ENCODE assay signal across 1 cellular context in the genomic region with DNA sequence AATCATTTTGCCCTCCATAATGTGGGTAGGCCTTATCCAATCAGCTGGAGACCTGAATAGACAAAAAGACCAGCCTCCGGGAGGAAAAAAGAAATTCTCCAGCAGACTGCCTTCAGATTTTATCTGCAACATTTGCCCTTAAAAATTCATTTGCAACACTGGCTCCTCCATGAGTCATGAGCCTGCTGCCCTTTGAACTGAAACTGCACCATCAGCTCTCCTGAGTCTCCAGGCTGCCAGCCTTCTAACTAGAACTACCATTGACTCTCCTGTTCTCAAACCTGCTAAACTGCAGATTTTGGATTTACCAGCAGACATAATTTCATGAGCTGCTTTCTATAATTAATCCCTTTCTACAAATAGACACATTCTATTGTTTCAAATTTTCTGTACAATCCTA.
TF ChIP-seq lines count a peak whose summit lies in the region.

No MANE protein-coding gene starts in this region.

TF ChIP-seq in HepG2, 621 proteins besides CTCF, POLR2A, EP300 and RAD21 (continued from another document):
- TF ChIP-seq, protein P1, sequence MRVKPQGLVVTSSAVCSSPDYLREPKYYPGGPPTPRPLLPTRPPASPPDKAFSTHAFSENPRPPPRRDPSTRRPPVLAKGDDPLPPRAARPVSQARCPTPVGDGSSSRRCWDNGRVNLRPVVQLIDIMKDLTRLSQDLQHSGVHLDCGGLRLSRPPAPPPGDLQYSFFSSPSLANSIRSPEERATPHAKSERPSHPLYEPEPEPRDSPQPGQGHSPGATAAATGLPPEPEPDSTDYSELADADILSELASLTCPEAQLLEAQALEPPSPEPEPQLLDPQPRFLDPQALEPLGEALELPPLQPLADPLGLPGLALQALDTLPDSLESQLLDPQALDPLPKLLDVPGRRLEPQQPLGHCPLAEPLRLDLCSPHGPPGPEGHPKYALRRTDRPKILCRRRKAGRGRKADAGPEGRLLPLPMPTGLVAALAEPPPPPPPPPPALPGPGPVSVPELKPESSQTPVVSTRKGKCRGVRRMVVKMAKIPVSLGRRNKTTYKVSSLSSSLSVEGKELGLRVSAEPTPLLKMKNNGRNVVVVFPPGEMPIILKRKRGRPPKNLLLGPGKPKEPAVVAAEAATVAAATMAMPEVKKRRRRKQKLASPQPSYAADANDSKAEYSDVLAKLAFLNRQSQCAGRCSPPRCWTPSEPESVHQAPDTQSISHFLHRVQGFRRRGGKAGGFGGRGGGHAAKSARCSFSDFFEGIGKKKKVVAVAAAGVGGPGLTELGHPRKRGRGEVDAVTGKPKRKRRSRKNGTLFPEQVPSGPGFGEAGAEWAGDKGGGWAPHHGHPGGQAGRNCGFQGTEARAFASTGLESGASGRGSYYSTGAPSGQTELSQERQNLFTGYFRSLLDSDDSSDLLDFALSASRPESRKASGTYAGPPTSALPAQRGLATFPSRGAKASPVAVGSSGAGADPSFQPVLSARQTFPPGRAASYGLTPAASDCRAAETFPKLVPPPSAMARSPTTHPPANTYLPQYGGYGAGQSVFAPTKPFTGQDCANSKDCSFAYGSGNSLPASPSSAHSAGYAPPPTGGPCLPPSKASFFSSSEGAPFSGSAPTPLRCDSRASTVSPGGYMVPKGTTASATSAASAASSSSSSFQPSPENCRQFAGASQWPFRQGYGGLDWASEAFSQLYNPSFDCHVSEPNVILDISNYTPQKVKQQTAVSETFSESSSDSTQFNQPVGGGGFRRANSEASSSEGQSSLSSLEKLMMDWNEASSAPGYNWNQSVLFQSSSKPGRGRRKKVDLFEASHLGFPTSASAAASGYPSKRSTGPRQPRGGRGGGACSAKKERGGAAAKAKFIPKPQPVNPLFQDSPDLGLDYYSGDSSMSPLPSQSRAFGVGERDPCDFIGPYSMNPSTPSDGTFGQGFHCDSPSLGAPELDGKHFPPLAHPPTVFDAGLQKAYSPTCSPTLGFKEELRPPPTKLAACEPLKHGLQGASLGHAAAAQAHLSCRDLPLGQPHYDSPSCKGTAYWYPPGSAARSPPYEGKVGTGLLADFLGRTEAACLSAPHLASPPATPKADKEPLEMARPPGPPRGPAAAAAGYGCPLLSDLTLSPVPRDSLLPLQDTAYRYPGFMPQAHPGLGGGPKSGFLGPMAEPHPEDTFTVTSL (CRISPR knock-in tag; IDR thresholded peaks at IDR 0.05; ENCODE audit: borderline replicate concordance), result peak; percentile 27; the same call in 1 of the 2 replicates
- peak; percentile 48 for TF ChIP-seq HNF4A (CRISPR knock-in tag; IDR thresholded peaks at IDR 0.05)
- peak; percentile 89 for TF ChIP-seq ZNF644 (CRISPR knock-in tag; IDR thresholded peaks at IDR 0.05; ENCODE audit: low read depth)
- 0 out of 2 replicates have a peak, but pooled peaks have one; percentile 21 for TF ChIP-seq EHMT2 (IDR thresholded peaks at IDR 0.05; ENCODE audit: borderline replicate concordance, low read depth, low read length)
- TF ChIP-seq, protein P2, sequence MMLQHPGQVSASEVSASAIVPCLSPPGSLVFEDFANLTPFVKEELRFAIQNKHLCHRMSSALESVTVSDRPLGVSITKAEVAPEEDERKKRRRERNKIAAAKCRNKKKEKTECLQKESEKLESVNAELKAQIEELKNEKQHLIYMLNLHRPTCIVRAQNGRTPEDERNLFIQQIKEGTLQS (CRISPR knock-in tag; IDR thresholded peaks at IDR 0.05), result peak; percentile 27; the same call in 1 of the 2 replicates
- peak; percentile 34; the same call in 1 of the 2 replicates for TF ChIP-seq NR2C2 (CRISPR knock-in tag; IDR thresholded peaks at IDR 0.05; ENCODE audit: borderline replicate concordance)
- no peak for TF ChIP-seq ZFY (CRISPR knock-in tag; IDR thresholded peaks at IDR 0.05)
- TF ChIP-seq, protein P3, sequence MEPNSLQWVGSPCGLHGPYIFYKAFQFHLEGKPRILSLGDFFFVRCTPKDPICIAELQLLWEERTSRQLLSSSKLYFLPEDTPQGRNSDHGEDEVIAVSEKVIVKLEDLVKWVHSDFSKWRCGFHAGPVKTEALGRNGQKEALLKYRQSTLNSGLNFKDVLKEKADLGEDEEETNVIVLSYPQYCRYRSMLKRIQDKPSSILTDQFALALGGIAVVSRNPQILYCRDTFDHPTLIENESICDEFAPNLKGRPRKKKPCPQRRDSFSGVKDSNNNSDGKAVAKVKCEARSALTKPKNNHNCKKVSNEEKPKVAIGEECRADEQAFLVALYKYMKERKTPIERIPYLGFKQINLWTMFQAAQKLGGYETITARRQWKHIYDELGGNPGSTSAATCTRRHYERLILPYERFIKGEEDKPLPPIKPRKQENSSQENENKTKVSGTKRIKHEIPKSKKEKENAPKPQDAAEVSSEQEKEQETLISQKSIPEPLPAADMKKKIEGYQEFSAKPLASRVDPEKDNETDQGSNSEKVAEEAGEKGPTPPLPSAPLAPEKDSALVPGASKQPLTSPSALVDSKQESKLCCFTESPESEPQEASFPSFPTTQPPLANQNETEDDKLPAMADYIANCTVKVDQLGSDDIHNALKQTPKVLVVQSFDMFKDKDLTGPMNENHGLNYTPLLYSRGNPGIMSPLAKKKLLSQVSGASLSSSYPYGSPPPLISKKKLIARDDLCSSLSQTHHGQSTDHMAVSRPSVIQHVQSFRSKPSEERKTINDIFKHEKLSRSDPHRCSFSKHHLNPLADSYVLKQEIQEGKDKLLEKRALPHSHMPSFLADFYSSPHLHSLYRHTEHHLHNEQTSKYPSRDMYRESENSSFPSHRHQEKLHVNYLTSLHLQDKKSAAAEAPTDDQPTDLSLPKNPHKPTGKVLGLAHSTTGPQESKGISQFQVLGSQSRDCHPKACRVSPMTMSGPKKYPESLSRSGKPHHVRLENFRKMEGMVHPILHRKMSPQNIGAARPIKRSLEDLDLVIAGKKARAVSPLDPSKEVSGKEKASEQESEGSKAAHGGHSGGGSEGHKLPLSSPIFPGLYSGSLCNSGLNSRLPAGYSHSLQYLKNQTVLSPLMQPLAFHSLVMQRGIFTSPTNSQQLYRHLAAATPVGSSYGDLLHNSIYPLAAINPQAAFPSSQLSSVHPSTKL (CRISPR knock-in tag; IDR thresholded peaks at IDR 0.05), result 0 out of 2 replicates have a peak, but pooled peaks have one; percentile 27
- no peak for TF ChIP-seq ATAD3A (CRISPR knock-in tag; IDR thresholded peaks at IDR 0.05)
- TF ChIP-seq ZNF17 (CRISPR knock-in tag; IDR thresholded peaks at IDR 0.05), result peak; percentile 90
- TF ChIP-seq MAFF (IDR thresholded peaks at IDR 0.05; ENCODE audit: low read depth, low read length), result peak; percentile 82
- TF ChIP-seq FOSL1 (CRISPR knock-in tag; IDR thresholded peaks at IDR 0.05; ENCODE audit: borderline replicate concordance), result peak; percentile 64; the same call in 1 of the 2 replicates
- peak; percentile 83 to 90 for TF ChIP-seq MAFK (conservative IDR thresholded peaks at IDR 0.05 in 1 of 2, IDR thresholded peaks at IDR 0.05 in 1 of 2; ENCODE audit: low read length in 2 of 2)
- no peak for TF ChIP-seq RFX1 (IDR thresholded peaks at IDR 0.05)
- TF ChIP-seq, protein P4, sequence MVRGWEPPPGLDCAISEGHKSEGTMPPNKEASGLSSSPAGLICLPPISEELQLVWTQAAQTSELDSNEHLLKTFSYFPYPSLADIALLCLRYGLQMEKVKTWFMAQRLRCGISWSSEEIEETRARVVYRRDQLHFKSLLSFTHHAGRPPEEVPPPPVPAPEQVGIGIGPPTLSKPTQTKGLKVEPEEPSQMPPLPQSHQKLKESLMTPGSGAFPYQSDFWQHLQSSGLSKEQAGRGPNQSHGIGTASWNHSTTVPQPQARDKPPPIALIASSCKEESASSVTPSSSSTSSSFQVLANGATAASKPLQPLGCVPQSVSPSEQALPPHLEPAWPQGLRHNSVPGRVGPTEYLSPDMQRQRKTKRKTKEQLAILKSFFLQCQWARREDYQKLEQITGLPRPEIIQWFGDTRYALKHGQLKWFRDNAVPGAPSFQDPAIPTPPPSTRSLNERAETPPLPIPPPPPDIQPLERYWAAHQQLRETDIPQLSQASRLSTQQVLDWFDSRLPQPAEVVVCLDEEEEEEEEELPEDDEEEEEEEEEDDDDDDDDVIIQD (CRISPR knock-in tag; IDR thresholded peaks at IDR 0.05; ENCODE audit: low read depth), result peak; percentile 87
